Comparison of ENCODE assay signal across 9 cellular contexts in genomic region chr11:118705111-118705741, GRCh38. TPM values are rescaled to one million over a fixed set of nuclear protein-coding genes. Genes with fewer than 3 reads are reported as not detected.
DNase-seq lines count a peak whose midpoint lies in the region; ATAC-seq and TF ChIP-seq lines count a peak whose summit lies in the region.
"Had no signal": no experiment of that assay in that cellular context is flagged by ENCODE, and none has a peak within 500 bp of the region (broad histone marks: within the 10 kb centered on the region; RNA-seq: fewer than 3 reads in every experiment).

No MANE protein-coding gene starts in this region.

- H3K27me3 ChIP-seq in smooth muscle cell (ENCODE audit: low read depth): no peaks in the 10 kb centered on the region

- H3K9me3 ChIP-seq in smooth muscle cell (replicated peaks; ENCODE audit: low read depth): no peaks in the 10 kb centered on the region

- no peaks in the 10 kb centered on the region for H4K20me1 ChIP-seq in smooth muscle cell (ENCODE audit: low read depth)

- peak; percentile 33 to 60 for ATAC-seq in activated CD4-positive, CD25-positive, alpha-beta regulatory T cell treated with anti-CD3 and anti-CD28 coated beads, Interleukin-2, amount 50 U/mL, for 24 hours
- peak; percentile 65 for ATAC-seq in sciatic nerve
- ATAC-seq in GM18907 (IDR thresholded peaks at IDR 0.05; ENCODE audit: unreplicated experiment): no peak
- no peak for ATAC-seq in HG02759 (IDR thresholded peaks at IDR 0.05; ENCODE audit: unreplicated experiment)

- no peaks in the 10 kb centered on the region for H3K36me3 ChIP-seq in smooth muscle cell (ENCODE audit: low read depth)

- peaks cover 6% of the 10 kb centered on the region for H3K4me1 ChIP-seq in smooth muscle cell (ENCODE audit: low read depth)

- peak overlapping the region; percentile 92 for H3K27ac ChIP-seq in cingulate gyrus (ENCODE audit: low read depth, low read length)
- H3K27ac ChIP-seq in smooth muscle cell (ENCODE audit: low read depth): no peak overlapping the region

- no peak for DNase-seq in activated CD4-positive, CD25-positive, alpha-beta regulatory T cell treated with anti-CD3 and anti-CD28 coated beads, Interleukin-2, amount 50 U/mL, for 72 hours
- DNase-seq in RPMI7951 (ENCODE audit: low read depth) (peak; percentile 89), sciatic nerve (ENCODE audit: low spot score) (no peak), smooth muscle cell (lab: John Stamatoyannopoulos, UW; ENCODE audit: unreplicated experiment) (no peak)

- no peak overlapping the region for H3K4me3 ChIP-seq in smooth muscle cell

- WGBS in smooth muscle cell (ENCODE audit: low lambda C conversion rate): 85% methylated on average over 15 of the region's 15 CpGs

- no peaks in the 10 kb centered on the region for H3F3A ChIP-seq in smooth muscle cell (ENCODE audit: low read depth)

- intact Hi-C loops in sciatic nerve (cut with DNase I): loop anchor here (10.0 kb wide), 1 partner anchor 200 kb away; no protein-coding TSS in a partner anchor

- H3K79me2 ChIP-seq in smooth muscle cell (ENCODE audit: low read depth): no peaks in the 10 kb centered on the region

- no peak overlapping the region for H3K4me2 ChIP-seq in smooth muscle cell

- no peak for TF ChIP-seq CTCF in smooth muscle cell (IDR thresholded peaks at IDR 0.05; ENCODE audit: borderline replicate concordance, insufficient read depth, poor library complexity, severe bottlenecking)

- H3K9ac ChIP-seq in smooth muscle cell (ENCODE audit: low read depth): no peak overlapping the region

- H2AFZ ChIP-seq in smooth muscle cell (ENCODE audit: low read depth): no peak overlapping the region

RNA-seq across cellular contexts. Expression of gene TREH, which starts 25.8 kb away (rescaled TPM):
- not detected in 2 replicates for total RNA-seq in RPMI7951 (2014; rRNA removed; shearing (Covaris generic))
- total RNA-seq in sciatic nerve: not detected
- total RNA-seq in smooth muscle cell: not detected in 2 replicates
- 0.49 and 0.96 TPM in 2 replicates for polyA plus RNA-seq in smooth muscle cell
- total RNA-seq: A673 had no signal

Comparison
In these comparisons a context has a peak if more than half of its experiments do, and no peak if none do; other contexts are left out.
1. ATAC-seq: peak in activated CD4-positive, CD25-positive, alpha-beta regulatory T cell treated with anti-CD3 and anti-CD28 coated beads, Interleukin-2, amount 50 U/mL, for 24 hours (2 of 2) and sciatic nerve (single experiment); none in GM18907 (single experiment) and HG02759 (single experiment).